8 cellular contexts compared by ENCODE assay signal in genomic region chr1:193121616-193122593, GRCh38. TPM values are rescaled to one million over a fixed set of nuclear protein-coding genes. Genes with fewer than 3 reads are reported as not detected.
DNase-seq lines count a peak whose midpoint lies in the region; ATAC-seq, FAIRE-seq and TF ChIP-seq lines count a peak whose summit lies in the region.

Gene CDC73, plus strand, starts transcription at chr1:193122031. Its CDS starts 170 bp downstream, at chr1:193122201.

- H2AFZ ChIP-seq in OCI-LY3 (ENCODE audit: low read depth, low read length) (peak within 1 kb of the TSS; percentile 88), endothelial cell of umbilical vein (ENCODE audit: low read depth, low read length) (peak within 1 kb of the TSS; percentile 63)

- H3K79me2 ChIP-seq in OCI-LY3 (ENCODE audit: low read length) (peaks cover 47% of the 10 kb centered on the region), endothelial cell of umbilical vein (ENCODE audit: control insufficient read depth, insufficient read depth, low read length) (peaks cover 43% of the 10 kb centered on the region)

- DNase-seq in DMS114 treated with DMSO at 0.1 percent for 48 hours (lab: John Stamatoyannopoulos, UW; ENCODE audit: unreplicated experiment): peak; percentile 92
- DNase-seq in HuH-7.5 (ENCODE audit: low spot score): peak; percentile 78
- DNase-seq in activated CD8-positive, alpha-beta memory T cell treated with anti-CD3 and anti-CD28 coated beads, Interleukin-2, amount 50 U/mL, for 48 hours: peak; percentile 100
- peak; percentile 97 for DNase-seq in endothelial cell of umbilical vein (ENCODE audit: low read depth, low spot score)
- peak; percentile 99 to 100 (median 99) for DNase-seq in mucosa of descending colon
- peak; percentile 99 for DNase-seq in stimulated activated CD8-positive, alpha-beta memory T cell treated with anti-CD3 and anti-CD28 coated beads, Interleukin-4, amount 100 ng/mL, for 24 hours (ENCODE audit: low read depth)

- H3K9me3 ChIP-seq in OCI-LY3 (ENCODE audit: insufficient read depth, low read length): no peaks in the 10 kb centered on the region
- no peaks in the 10 kb centered on the region for H3K9me3 ChIP-seq in endothelial cell of umbilical vein (replicated peaks; ENCODE audit: control insufficient read depth, insufficient read depth, low read length)
- H3K9me3 ChIP-seq in mucosa of descending colon: no peaks in the 10 kb centered on the region

- H3K36me3 ChIP-seq in OCI-LY3 (replicated peaks; ENCODE audit: low read depth, low read length): peaks cover 14% of the 10 kb centered on the region
- H3K36me3 ChIP-seq in endothelial cell of umbilical vein (ENCODE audit: control insufficient read depth in 2 of 2, extremely low read depth in 1 of 2, insufficient read depth in 2 of 2, low read length in 2 of 2): peaks cover 2 to 4% of the 10 kb centered on the region in 2 experiments
- H3K36me3 ChIP-seq in mucosa of descending colon (ENCODE audit: low read depth): no peaks in the 10 kb centered on the region

- POLR2A ChIA-PET in endothelial cell of umbilical vein (lab: Charles Lee): interaction anchor here (0.5 to 1.6 kb wide), 2 partner anchors 17 to 27 kb away, joined by 3 to 4 read pairs; partner anchors contain the start of gene GLRX2

- no peaks in the 10 kb centered on the region for H3K9me1 ChIP-seq in endothelial cell of umbilical vein (replicated peaks; ENCODE audit: control insufficient read depth, extremely low read depth, insufficient read depth, low read length)

- H4K20me1 ChIP-seq in OCI-LY3 (ENCODE audit: insufficient read depth, low read length): peaks cover 16% of the 10 kb centered on the region
- H4K20me1 ChIP-seq in endothelial cell of umbilical vein (replicated peaks; ENCODE audit: control insufficient read depth, extremely low read depth, insufficient read depth, low read length): peaks cover 5% of the 10 kb centered on the region

- TF ChIP-seq POLR2A in endothelial cell of umbilical vein (IDR thresholded peaks at IDR 0.05; ENCODE audit: low read depth, low read length): peak; percentile 70

- no TSS peak for BruUV-seq in endothelial cell of umbilical vein (replicated peaks; lab: Mats Ljungman, UMichigan)

- peak within 1 kb of the TSS; percentile 77 for H3K9ac ChIP-seq in OCI-LY3 (ENCODE audit: low read length)
- H3K9ac ChIP-seq in endothelial cell of umbilical vein (replicated peaks; ENCODE audit: extremely low read depth, insufficient read depth, low read length): peak within 1 kb of the TSS; percentile 91

- TF ChIP-seq CTCF in OCI-LY3 (IDR thresholded peaks at IDR 0.05; ENCODE audit: low read depth, low read length) (peak; percentile 77), endothelial cell of umbilical vein (IDR thresholded peaks at IDR 0.05; ENCODE audit: extremely low read depth in 1 of 2, insufficient read depth in 1 of 2, low read depth in 1 of 2, low read length in 2 of 2) (peak; percentile 95 to 98), mucosa of descending colon (IDR thresholded peaks at IDR 0.05) (peak; percentile 97)

- peak; percentile 88 for FAIRE-seq in endothelial cell of umbilical vein (lab: Jason Lieb, UNC)

- H3K4me2 ChIP-seq in OCI-LY3 (ENCODE audit: low read length): peak within 1 kb of the TSS; percentile 79
- H3K4me2 ChIP-seq in endothelial cell of umbilical vein (ENCODE audit: insufficient read depth, low read length): peak within 1 kb of the TSS; percentile 95

- H3K4me1 ChIP-seq in OCI-LY3 (ENCODE audit: low read length) (peaks cover 20% of the 10 kb centered on the region), endothelial cell of umbilical vein (ENCODE audit: control insufficient read depth, extremely low read depth, insufficient read depth, low read length) (peaks cover 20% of the 10 kb centered on the region), mucosa of descending colon (ENCODE audit: low read depth) (peaks cover 18% of the 10 kb centered on the region)

- CTCF ChIA-PET in endothelial cell of umbilical vein (lab: Charles Lee): interaction anchor here (0.6 to 3.2 kb wide), 13 partner anchors 10 to 648 kb away, joined by 3 to 49 read pairs (median 5); partner anchors contain the start of genes GLRX2, RO60 and UCHL5

- ATAC-seq in GM21526 (IDR thresholded peaks at IDR 0.05; ENCODE audit: low FRiP score, unreplicated experiment) (peak; percentile 93), mucosa of descending colon (peak; percentile 98)

- intact Hi-C loops in endothelial cell of umbilical vein (cut with micrococcal nuclease): loop anchor here (1.0 to 10.0 kb wide), 5 partner anchors 17 to 648 kb away; partner anchors contain the start of genes GLRX2, RO60 and UCHL5
- intact Hi-C loops in mucosa of descending colon (cut with DNase I, micrococcal nuclease): no loop called here

- dilution Hi-C loops in endothelial cell of umbilical vein (cut with MboI; ENCODE audit: extremely low pct_ligation_motif_present, low sequenced_read_pairs): no loop called here

- H3K4me3 ChIP-seq in OCI-LY3 (ENCODE audit: low read length): peak within 1 kb of the TSS; percentile 83
- peak within 1 kb of the TSS; percentile 77 to 96 (median 86) for H3K4me3 ChIP-seq in endothelial cell of umbilical vein (replicated peaks in 1 of 3; ENCODE audit: insufficient read depth in 1 of 3, low read depth in 1 of 3, low read length in 3 of 3)
- peak within 1 kb of the TSS; percentile 70 for H3K4me3 ChIP-seq in mucosa of descending colon

- H3K27ac ChIP-seq in OCI-LY3 (ENCODE audit: low read length) (peak within 1 kb of the TSS; percentile 93), endothelial cell of umbilical vein (ENCODE audit: insufficient read depth, low read depth, low read length) (peak within 1 kb of the TSS; percentile 61)

- no peaks in the 10 kb centered on the region for H3K27me3 ChIP-seq in OCI-LY3 (ENCODE audit: low read depth, low read length)
- H3K27me3 ChIP-seq in endothelial cell of umbilical vein (ENCODE audit: control insufficient read depth in 2 of 2, insufficient read depth in 2 of 2, low read length in 2 of 2): no peaks in the 10 kb centered on the region

TF ChIP-seq in endothelial cell of umbilical vein, 7 proteins besides CTCF, POLR2A, EP300 and RAD21:
- TF ChIP-seq EZH2 (IDR thresholded peaks at IDR 0.05; ENCODE audit: borderline replicate concordance, low read depth, low read length, severe bottlenecking): no peak
- no peak for TF ChIP-seq MAX (IDR thresholded peaks at IDR 0.05; ENCODE audit: insufficient read depth, insufficient read length)
- TF ChIP-seq POLR2AphosphoS5 (IDR thresholded peaks at IDR 0.05; ENCODE audit: insufficient read depth, low read depth, low read length): peak; percentile 84
- TF ChIP-seq GATA2 (IDR thresholded peaks at IDR 0.05; ENCODE audit: insufficient read depth, insufficient read length, low read depth, low read length): no peak
- peak; percentile 15 for TF ChIP-seq MYC (IDR thresholded peaks at IDR 0.05; ENCODE audit: low read depth, low read length)
- peak; percentile 11 for TF ChIP-seq FOS (IDR thresholded peaks at IDR 0.05; ENCODE audit: borderline replicate concordance, insufficient read depth, low read length)
- no peak for TF ChIP-seq JUN (IDR thresholded peaks at IDR 0.05; ENCODE audit: borderline replicate concordance, insufficient read depth, insufficient read length, low read depth)

RNA-seq across cellular contexts. Expression of gene CDC73, which starts in this region (rescaled TPM):
- total RNA-seq in endothelial cell of umbilical vein (55.3 and 55.8 TPM in 2 replicates), mucosa of descending colon (10 to 100 TPM; 41.0 to 82.0 (median 45.3) TPM)
- polyA plus RNA-seq in endothelial cell of umbilical vein: 5.7 and 9.9 TPM in 2 replicates
- polyA plus RNA-seq in endothelial cell of umbilical vein (2011; cell fraction: cytosol; rRNA removed): 22.1 and 22.7 TPM in 2 replicates
- 22.8 and 28.4 TPM in 2 replicates for polyA plus RNA-seq in endothelial cell of umbilical vein (2011; cell fraction: nucleus; rRNA removed)
- polyA plus RNA-seq in endothelial cell of umbilical vein (2012): 28.0 and 43.3 TPM in 2 replicates
- 26.2 and 29.8 TPM in 2 replicates for polyA minus RNA-seq in endothelial cell of umbilical vein
- polyA minus RNA-seq in endothelial cell of umbilical vein (2011; cell fraction: cytosol; rRNA and poly(A)+ RNA removed): 32.0 TPM
- polyA minus RNA-seq in endothelial cell of umbilical vein (2011; cell fraction: nucleus; rRNA and poly(A)+ RNA removed): 65.3 and 76.2 TPM in 2 replicates

Comparison
In these comparisons a context has a peak if more than half of its experiments do, and no peak if none do; other contexts are left out.
1. Peak in every context shown above with its lines: DNase-seq, ATAC-seq, H3K4me3 ChIP-seq and H3K27ac ChIP-seq.